Comparison of ENCODE assay signal across 2 cellular contexts in the genomic region with DNA sequence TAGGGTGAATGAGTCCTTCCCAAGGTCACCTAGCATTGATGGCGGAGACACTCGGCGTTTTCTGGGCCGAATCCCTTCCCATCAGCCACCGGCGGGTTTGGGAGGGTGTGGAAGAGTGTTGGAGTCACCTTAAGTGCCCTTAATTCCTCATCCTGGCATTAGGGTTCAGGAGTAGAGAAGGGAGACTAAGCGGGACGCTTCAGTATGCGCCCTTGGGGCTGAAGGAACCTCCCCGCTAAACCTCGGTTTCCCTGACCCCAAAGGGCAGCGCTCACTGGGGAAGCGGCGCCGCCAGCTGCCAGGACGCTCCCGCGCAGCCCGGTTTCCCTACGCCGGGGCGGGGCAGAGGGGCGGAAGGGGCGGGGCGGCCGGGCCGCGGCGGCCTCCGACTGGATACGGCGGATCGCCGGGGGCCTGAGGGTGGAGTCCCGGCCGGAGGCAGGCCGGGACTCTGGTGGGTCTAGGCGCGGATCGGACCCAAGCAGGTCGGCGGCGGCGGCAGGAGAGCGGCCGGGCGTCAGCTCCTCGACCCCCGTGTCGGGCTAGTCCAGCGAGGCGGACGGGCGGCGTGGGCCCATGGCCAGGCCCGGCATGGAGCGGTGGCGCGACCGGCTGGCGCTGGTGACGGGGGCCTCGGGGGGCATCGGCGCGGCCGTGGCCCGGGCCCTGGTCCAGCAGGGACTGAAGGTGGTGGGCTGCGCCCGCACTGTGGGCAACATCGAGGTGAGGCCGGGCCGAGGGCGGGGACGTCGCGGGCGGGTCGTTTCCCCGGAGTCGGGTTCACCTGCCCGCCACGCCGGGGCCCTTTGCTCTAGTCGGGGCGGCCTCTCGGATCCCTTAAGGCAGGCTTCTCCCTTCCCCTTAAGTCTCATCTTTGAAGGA.
TF ChIP-seq lines count a peak whose summit lies in the region.

A gene with protein sequence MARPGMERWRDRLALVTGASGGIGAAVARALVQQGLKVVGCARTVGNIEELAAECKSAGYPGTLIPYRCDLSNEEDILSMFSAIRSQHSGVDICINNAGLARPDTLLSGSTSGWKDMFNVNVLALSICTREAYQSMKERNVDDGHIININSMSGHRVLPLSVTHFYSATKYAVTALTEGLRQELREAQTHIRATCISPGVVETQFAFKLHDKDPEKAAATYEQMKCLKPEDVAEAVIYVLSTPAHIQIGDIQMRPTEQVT (plus strand): TSS at position 446 of the 882 bp plus-strand sequence. CDS start 131 bp downstream, at position 577.

TF ChIP-seq in GM23338, 12 proteins besides CTCF, POLR2A, EP300 and RAD21 (continued from another document):
- TF ChIP-seq, protein P1, sequence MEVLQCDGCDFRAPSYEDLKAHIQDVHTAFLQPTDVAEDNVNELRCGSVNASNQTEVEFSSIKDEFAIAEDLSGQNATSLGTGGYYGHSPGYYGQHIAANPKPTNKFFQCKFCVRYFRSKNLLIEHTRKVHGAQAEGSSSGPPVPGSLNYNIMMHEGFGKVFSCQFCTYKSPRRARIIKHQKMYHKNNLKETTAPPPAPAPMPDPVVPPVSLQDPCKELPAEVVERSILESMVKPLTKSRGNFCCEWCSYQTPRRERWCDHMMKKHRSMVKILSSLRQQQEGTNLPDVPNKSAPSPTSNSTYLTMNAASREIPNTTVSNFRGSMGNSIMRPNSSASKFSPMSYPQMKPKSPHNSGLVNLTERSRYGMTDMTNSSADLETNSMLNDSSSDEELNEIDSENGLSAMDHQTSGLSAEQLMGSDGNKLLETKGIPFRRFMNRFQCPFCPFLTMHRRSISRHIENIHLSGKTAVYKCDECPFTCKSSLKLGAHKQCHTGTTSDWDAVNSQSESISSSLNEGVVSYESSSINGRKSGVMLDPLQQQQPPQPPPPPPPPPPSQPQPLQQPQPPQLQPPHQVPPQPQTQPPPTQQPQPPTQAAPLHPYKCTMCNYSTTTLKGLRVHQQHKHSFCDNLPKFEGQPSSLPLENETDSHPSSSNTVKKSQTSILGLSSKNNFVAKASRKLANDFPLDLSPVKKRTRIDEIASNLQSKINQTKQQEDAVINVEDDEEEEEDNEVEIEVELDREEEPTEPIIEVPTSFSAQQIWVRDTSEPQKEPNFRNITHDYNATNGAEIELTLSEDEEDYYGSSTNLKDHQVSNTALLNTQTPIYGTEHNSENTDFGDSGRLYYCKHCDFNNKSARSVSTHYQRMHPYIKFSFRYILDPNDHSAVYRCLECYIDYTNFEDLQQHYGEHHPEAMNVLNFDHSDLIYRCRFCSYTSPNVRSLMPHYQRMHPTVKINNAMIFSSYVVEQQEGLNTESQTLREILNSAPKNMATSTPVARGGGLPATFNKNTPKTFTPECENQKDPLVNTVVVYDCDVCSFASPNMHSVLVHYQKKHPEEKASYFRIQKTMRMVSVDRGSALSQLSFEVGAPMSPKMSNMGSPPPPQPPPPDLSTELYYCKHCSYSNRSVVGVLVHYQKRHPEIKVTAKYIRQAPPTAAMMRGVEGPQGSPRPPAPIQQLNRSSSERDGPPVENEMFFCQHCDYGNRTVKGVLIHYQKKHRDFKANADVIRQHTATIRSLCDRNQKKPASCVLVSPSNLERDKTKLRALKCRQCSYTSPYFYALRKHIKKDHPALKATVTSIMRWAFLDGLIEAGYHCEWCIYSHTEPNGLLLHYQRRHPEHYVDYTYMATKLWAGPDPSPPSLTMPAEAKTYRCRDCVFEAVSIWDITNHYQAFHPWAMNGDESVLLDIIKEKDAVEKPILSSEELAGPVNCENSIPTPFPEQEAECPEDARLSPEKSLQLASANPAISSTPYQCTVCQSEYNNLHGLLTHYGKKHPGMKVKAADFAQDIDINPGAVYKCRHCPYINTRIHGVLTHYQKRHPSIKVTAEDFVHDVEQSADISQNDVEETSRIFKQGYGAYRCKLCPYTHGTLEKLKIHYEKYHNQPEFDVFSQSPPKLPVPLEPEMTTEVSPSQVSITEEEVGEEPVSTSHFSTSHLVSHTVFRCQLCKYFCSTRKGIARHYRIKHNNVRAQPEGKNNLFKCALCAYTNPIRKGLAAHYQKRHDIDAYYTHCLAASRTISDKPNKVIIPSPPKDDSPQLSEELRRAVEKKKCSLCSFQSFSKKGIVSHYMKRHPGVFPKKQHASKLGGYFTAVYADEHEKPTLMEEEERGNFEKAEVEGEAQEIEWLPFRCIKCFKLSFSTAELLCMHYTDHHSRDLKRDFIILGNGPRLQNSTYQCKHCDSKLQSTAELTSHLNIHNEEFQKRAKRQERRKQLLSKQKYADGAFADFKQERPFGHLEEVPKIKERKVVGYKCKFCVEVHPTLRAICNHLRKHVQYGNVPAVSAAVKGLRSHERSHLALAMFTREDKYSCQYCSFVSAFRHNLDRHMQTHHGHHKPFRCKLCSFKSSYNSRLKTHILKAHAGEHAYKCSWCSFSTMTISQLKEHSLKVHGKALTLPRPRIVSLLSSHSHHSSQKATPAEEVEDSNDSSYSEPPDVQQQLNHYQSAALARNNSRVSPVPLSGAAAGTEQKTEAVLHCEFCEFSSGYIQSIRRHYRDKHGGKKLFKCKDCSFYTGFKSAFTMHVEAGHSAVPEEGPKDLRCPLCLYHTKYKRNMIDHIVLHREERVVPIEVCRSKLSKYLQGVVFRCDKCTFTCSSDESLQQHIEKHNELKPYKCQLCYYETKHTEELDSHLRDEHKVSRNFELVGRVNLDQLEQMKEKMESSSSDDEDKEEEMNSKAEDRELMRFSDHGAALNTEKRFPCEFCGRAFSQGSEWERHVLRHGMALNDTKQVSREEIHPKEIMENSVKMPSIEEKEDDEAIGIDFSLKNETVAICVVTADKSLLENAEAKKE (CRISPR knock-in tag; IDR thresholded peaks at IDR 0.05): no peak
- peak; percentile 91 for TF ChIP-seq POLR2AphosphoS5 (IDR thresholded peaks at IDR 0.05; ENCODE audit: low read depth)
- no peak for TF ChIP-seq CREB1 (CRISPR knock-in tag; IDR thresholded peaks at IDR 0.05; ENCODE audit: low read depth)
- no peak for TF ChIP-seq NANOG (IDR thresholded peaks at IDR 0.05; ENCODE audit: borderline replicate concordance)

TF ChIP-seq in SK-N-SH treated with all-trans-retinoic acid at 6 μM for 48 hours, 23 proteins besides CTCF, POLR2A, EP300 and RAD21 (continued from another document):
- TF ChIP-seq, protein P2, sequence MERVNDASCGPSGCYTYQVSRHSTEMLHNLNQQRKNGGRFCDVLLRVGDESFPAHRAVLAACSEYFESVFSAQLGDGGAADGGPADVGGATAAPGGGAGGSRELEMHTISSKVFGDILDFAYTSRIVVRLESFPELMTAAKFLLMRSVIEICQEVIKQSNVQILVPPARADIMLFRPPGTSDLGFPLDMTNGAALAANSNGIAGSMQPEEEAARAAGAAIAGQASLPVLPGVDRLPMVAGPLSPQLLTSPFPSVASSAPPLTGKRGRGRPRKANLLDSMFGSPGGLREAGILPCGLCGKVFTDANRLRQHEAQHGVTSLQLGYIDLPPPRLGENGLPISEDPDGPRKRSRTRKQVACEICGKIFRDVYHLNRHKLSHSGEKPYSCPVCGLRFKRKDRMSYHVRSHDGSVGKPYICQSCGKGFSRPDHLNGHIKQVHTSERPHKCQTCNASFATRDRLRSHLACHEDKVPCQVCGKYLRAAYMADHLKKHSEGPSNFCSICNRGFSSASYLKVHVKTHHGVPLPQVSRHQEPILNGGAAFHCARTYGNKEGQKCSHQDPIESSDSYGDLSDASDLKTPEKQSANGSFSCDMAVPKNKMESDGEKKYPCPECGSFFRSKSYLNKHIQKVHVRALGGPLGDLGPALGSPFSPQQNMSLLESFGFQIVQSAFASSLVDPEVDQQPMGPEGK (CRISPR knock-in tag; IDR thresholded peaks at IDR 0.05; ENCODE audit: borderline replicate concordance): no peak
- no peak; the same call in 1 of the 2 replicates for TF ChIP-seq GLIS3 (CRISPR knock-in tag; IDR thresholded peaks at IDR 0.05)
- no peak for TF ChIP-seq TOX (CRISPR knock-in tag; IDR thresholded peaks at IDR 0.05; ENCODE audit: borderline replicate concordance)
